ENCODE assay signal across 9 cellular contexts in genomic region chr2:215136669-215137328, GRCh38. TPM values are rescaled to one million over a fixed set of nuclear protein-coding genes. Genes with fewer than 3 reads are reported as not detected.
DNase-seq lines count a peak whose midpoint lies in the region; ATAC-seq and TF ChIP-seq lines count a peak whose summit lies in the region.
"Had no signal": no experiment of that assay in that cellular context is flagged by ENCODE, and none has a peak within 500 bp of the region (broad histone marks: within the 10 kb centered on the region; RNA-seq: fewer than 3 reads in every experiment).

No MANE protein-coding gene starts in this region.

- H3K9me3 ChIP-seq in Karpas-422 (ENCODE audit: low read length), result no peaks in the 10 kb centered on the region
- no peaks in the 10 kb centered on the region for H3K9me3 ChIP-seq in CD4-positive, alpha-beta memory T cell (ENCODE audit: control insufficient read depth in 1 of 2, low read length in 2 of 2)

- H3K9me2 ChIP-seq in Karpas-422 (replicated peaks; ENCODE audit: insufficient read depth, low read length), result no peaks in the 10 kb centered on the region

- intact Hi-C loops in CD4-positive, alpha-beta memory T cell (cut with micrococcal nuclease), result no loop called here

- H3K36me3 ChIP-seq in Karpas-422 (ENCODE audit: insufficient read depth, low read length), result no peaks in the 10 kb centered on the region
- H3K36me3 ChIP-seq in CD4-positive, alpha-beta memory T cell (ENCODE audit: insufficient read depth, low read length), result no peaks in the 10 kb centered on the region

- H2AFZ ChIP-seq in Karpas-422 (ENCODE audit: low read length), result no peak overlapping the region

- no peak overlapping the region for H3K4me2 ChIP-seq in Karpas-422 (ENCODE audit: low read depth, low read length, poor library complexity, severe bottlenecking)

- H3K4me1 ChIP-seq in Karpas-422 (ENCODE audit: low read length), result no peaks in the 10 kb centered on the region
- no peaks in the 10 kb centered on the region for H3K4me1 ChIP-seq in CD4-positive, alpha-beta memory T cell (ENCODE audit: insufficient read depth, low read length)

- H3K4me3 ChIP-seq in fibroblast of villous mesenchyme (ENCODE audit: low read depth, low read length) (no peak overlapping the region), Karpas-422 (ENCODE audit: low read length) (no peak overlapping the region)
- H3K4me3 ChIP-seq in CD4-positive, alpha-beta memory T cell (ENCODE audit: low read length in 2 of 2), result no peak overlapping the region

- H3K27me3 ChIP-seq in Karpas-422 (ENCODE audit: low read length), result no peaks in the 10 kb centered on the region
- H3K27me3 ChIP-seq in CD4-positive, alpha-beta memory T cell (ENCODE audit: insufficient read depth, low read length), result no peaks in the 10 kb centered on the region

- ATAC-seq in GM18502 (IDR thresholded peaks at IDR 0.05; ENCODE audit: poor library complexity, unreplicated experiment) (peak; percentile 52), GM21786 (IDR thresholded peaks at IDR 0.05; ENCODE audit: unreplicated experiment) (peak; percentile 54)

- peaks cover 7 to 13% of the 10 kb centered on the region in 2 donors for H3K27me3 Mint-ChIP-seq in CD4-positive, alpha-beta memory T cell

- H3K36me3 Mint-ChIP-seq in CD4-positive, alpha-beta memory T cell, result no peaks in the 10 kb centered on the region

- DNase-seq in NCI-H1048 (lab: John Stamatoyannopoulos, UW), result peak; percentile 22
- peak; percentile 9 for DNase-seq in fibroblast of villous mesenchyme (ENCODE audit: low read depth)
- no peak for DNase-seq in NCI-H2196 (lab: John Stamatoyannopoulos, UW; ENCODE audit: unreplicated experiment)
- no peak for DNase-seq in COLO829 (ENCODE audit: low spot score)
- no peak for DNase-seq in Karpas-422
- no peak for DNase-seq in CD4-positive, alpha-beta memory T cell
- DNase-seq: activated T-cell treated with anti-CD3 and anti-CD28 coated beads, Interleukin-2, amount 50 U/mL, for 48 hours had no signal

- no peak for TF ChIP-seq CTCF in fibroblast of villous mesenchyme (IDR thresholded peaks at IDR 0.05; ENCODE audit: insufficient read depth, low read depth, low read length)

- no peak overlapping the region for H3K4me3 Mint-ChIP-seq in CD4-positive, alpha-beta memory T cell

- H3K9me3 Mint-ChIP-seq in CD4-positive, alpha-beta memory T cell, result peaks cover 2 to 12% (median 4%) of the 10 kb centered on the region in 8 donors

- H4K20me1 ChIP-seq in Karpas-422 (ENCODE audit: insufficient read depth, low read depth, low read length), result no peaks in the 10 kb centered on the region

- H3K4me1 Mint-ChIP-seq in CD4-positive, alpha-beta memory T cell, result peaks cover 0 to 1% (median 0%) of the 10 kb centered on the region in 4 donors

- H3K79me2 ChIP-seq in Karpas-422 (ENCODE audit: low read length), result no peaks in the 10 kb centered on the region

- H3K27ac ChIP-seq in Karpas-422 (ENCODE audit: low read length), result no peak overlapping the region
- H3K27ac ChIP-seq in CD4-positive, alpha-beta memory T cell (ENCODE audit: low read depth, low read length), result no peak overlapping the region

- CTCF ChIA-PET in CD4-positive, alpha-beta memory T cell (lab: Charles Lee; ENCODE audit: partially characterized antibody), result no interaction called here

- H3K27ac Mint-ChIP-seq in CD4-positive, alpha-beta memory T cell, result no peak overlapping the region

- POLR2A ChIA-PET in CD4-positive, alpha-beta memory T cell (lab: Charles Lee; ENCODE audit: partially characterized antibody), result no interaction called here

- no peak overlapping the region for H3K9ac ChIP-seq in Karpas-422 (ENCODE audit: low read length)

RNA-seq across cellular contexts. Expression of gene ABCA12, which starts 1.6 kb away (rescaled TPM):
- under 0.01 TPM in 1 of 2 replicates, not detected in the other for total RNA-seq in fibroblast of villous mesenchyme
- not detected in 2 replicates for total RNA-seq in Karpas-422 (2014; rRNA removed; shearing (Covaris generic); ENCODE audit: low replicate concordance)
- not detected for total RNA-seq in CD4-positive, alpha-beta memory T cell
- not detected for polyA plus RNA-seq in CD4-positive, alpha-beta memory T cell

Comparison
In these comparisons a context has a peak if more than half of its experiments do, and no peak if none do; other contexts are left out.
1. DNase-seq: peak in NCI-H1048 (single experiment) and fibroblast of villous mesenchyme (single experiment); none in NCI-H2196 (single experiment), COLO829 (single experiment), Karpas-422 (single experiment) and CD4-positive, alpha-beta memory T cell (0 of 5).